10 cellular contexts compared by ENCODE assay signal in genomic region chr20:44896583-44896982, GRCh38. TPM values are rescaled to one million over a fixed set of nuclear protein-coding genes. Genes with fewer than 3 reads are reported as not detected.
DNase-seq lines count a peak whose midpoint lies in the region; ATAC-seq and TF ChIP-seq lines count a peak whose summit lies in the region.
"Had no signal": no experiment of that assay in that cellular context is flagged by ENCODE, and none has a peak within 500 bp of the region (broad histone marks: within the 10 kb centered on the region; RNA-seq: fewer than 3 reads in every experiment).

No MANE protein-coding gene starts in this region.

- H3K9me3 ChIP-seq in heart left ventricle (no peaks in the 10 kb centered on the region), right atrium auricular region (no peaks in the 10 kb centered on the region), upper lobe of right lung (no peaks in the 10 kb centered on the region), WERI-Rb-1 (ENCODE audit: severe bottlenecking) (no peaks in the 10 kb centered on the region)

- peak overlapping the region in 6 of 12 donors; percentile 8 to 53 (median 28) for H3K27ac ChIP-seq in heart left ventricle
- H3K27ac ChIP-seq in right atrium auricular region, result no peak overlapping the region
- H3K27ac ChIP-seq in upper lobe of right lung, result peak overlapping the region; percentile 61
- H3K27ac ChIP-seq in WERI-Rb-1, result no peak overlapping the region
- H3K27ac ChIP-seq: KMS-11 had no signal

- H3K9me3 Mint-ChIP-seq in T-cell, result no peaks in the 10 kb centered on the region

- ATAC-seq in heart left ventricle (peak in 3 of 4 donors; percentile 18 to 44 (median 24)), T-cell (replicated peaks in 1 of 4) (no peak), left ventricle myocardium superior (peak; percentile 38), upper lobe of right lung (peak; percentile 53)

- peaks cover 0 to 39% (median 8%) of the 10 kb centered on the region in 9 donors for H3K36me3 ChIP-seq in heart left ventricle
- peaks cover 2% of the 10 kb centered on the region for H3K36me3 ChIP-seq in right atrium auricular region
- peaks cover 6% of the 10 kb centered on the region for H3K36me3 ChIP-seq in upper lobe of right lung
- H3K36me3 ChIP-seq in WERI-Rb-1, result peaks cover 16% of the 10 kb centered on the region

- H3K27me3 ChIP-seq in heart left ventricle, result no peaks in the 10 kb centered on the region
- no peaks in the 10 kb centered on the region for H3K27me3 ChIP-seq in right atrium auricular region
- no peaks in the 10 kb centered on the region for H3K27me3 ChIP-seq in upper lobe of right lung
- H3K27me3 ChIP-seq in WERI-Rb-1 (ENCODE audit: insufficient read depth, low read depth, severe bottlenecking), result no peaks in the 10 kb centered on the region

- H3K27ac Mint-ChIP-seq in T-cell, result peak overlapping the region; percentile 83 to 86

- no peak for TF ChIP-seq POLR2A in heart left ventricle (IDR thresholded peaks at IDR 0.05)

- intact Hi-C loops in heart left ventricle (cut with DNase I) (loop anchor here in 1 of 10 donors (10.0 kb wide), 1 partner anchor 392 kb away; no protein-coding TSS in a partner anchor), left ventricle myocardium superior (cut with micrococcal nuclease) (no loop called here), upper lobe of right lung (cut with DNase I) (no loop called here)

- H3K27me3 Mint-ChIP-seq in T-cell, result no peaks in the 10 kb centered on the region

- H3K4me1 ChIP-seq in heart left ventricle (peaks cover 6 to 90% (median 50%) of the 10 kb centered on the region in 12 donors), right atrium auricular region (peaks cover 0 to 62% of the 10 kb centered on the region in 2 donors), upper lobe of right lung (peaks cover 74% of the 10 kb centered on the region)

- H3K4me1 Mint-ChIP-seq in T-cell, result peaks cover 86 to 91% (median 90%) of the 10 kb centered on the region in 3 donors

- DNase-seq in heart left ventricle (no peak), right atrium auricular region (ENCODE audit: low spot score) (no peak), T-cell (no peak), left ventricle myocardium superior (no peak), upper lobe of right lung (no peak), islet precursor cell (no peak), WERI-Rb-1 (no peak), NCI-H446 (lab: John Stamatoyannopoulos, UW) (no peak)
- DNase-seq: NCI-H748 treated with DMSO at 0.1 percent for 48 hours had no signal

- H3K4me3 Mint-ChIP-seq in T-cell, result peak overlapping the region in 2 of 3 donors; percentile 35 to 37

- POLR2A ChIA-PET in T-cell (lab: Charles Lee), result interaction anchor here (0.6 to 0.9 kb wide), 4 partner anchors 8 to 1034 kb away, joined by 3 to 5 read pairs (median 3); no protein-coding TSS in a partner anchor

- H3K4me3 ChIP-seq in heart left ventricle (peak overlapping the region in 2 of 12 donors; percentile 2 to 9), right atrium auricular region (no peak overlapping the region), upper lobe of right lung (no peak overlapping the region), WERI-Rb-1 (ENCODE audit: low read depth, low read length) (no peak overlapping the region)

- 44 to 84% (median 70%) methylated on average over 1 of the region's 1 CpG for WGBS in heart left ventricle, 4 donors

- CTCF ChIA-PET in T-cell (lab: Charles Lee), result interaction anchor here (0.7 to 1.4 kb wide), 2 partner anchors 9 to 694 kb away, joined by 3 to 4 read pairs; no protein-coding TSS in a partner anchor

- no peak for TF ChIP-seq CTCF in heart left ventricle (IDR thresholded peaks at IDR 0.05)
- TF ChIP-seq CTCF in right atrium auricular region (IDR thresholded peaks at IDR 0.05), result no peak
- no peak for TF ChIP-seq CTCF in upper lobe of right lung (IDR thresholded peaks at IDR 0.05)
- TF ChIP-seq CTCF in WERI-Rb-1 (IDR thresholded peaks at IDR 0.05; ENCODE audit: low read depth, low read length), result no peak

- peaks cover 34% of the 10 kb centered on the region for H3K36me3 Mint-ChIP-seq in T-cell

RNA-seq across cellular contexts. Expression of gene YWHAB, which starts 11.1 kb away (rescaled TPM):
- 100 to 1,000 TPM in 6 of 9 donors, 10 to 100 TPM in 3; 70.8 to 160 (median 120) TPM for total RNA-seq in heart left ventricle
- polyA plus RNA-seq in heart left ventricle, result 100 to 1,000 TPM in 1 of 2 donors, 10 to 100 TPM in 1; 32.2 to 154 TPM
- 10 to 100 TPM; 75.9 to 78.5 TPM for total RNA-seq in right atrium auricular region
- 100 to 1,000 TPM; 198 to 233 (median 205) TPM for total RNA-seq in T-cell
- 108 TPM for total RNA-seq in left ventricle myocardium superior
- total RNA-seq in upper lobe of right lung, result 185 TPM

RNA-seq across cellular contexts. Expression of gene PABPC1L, which starts 13.3 kb away (rescaled TPM):
- total RNA-seq in heart left ventricle, result 1 to 10 TPM in 8 of 9 donors, under 1 TPM in 1; 0.58 to 5.9 (median 2.3) TPM
- polyA plus RNA-seq in heart left ventricle, result 1 to 10 TPM; 2.8 to 3.1 TPM
- total RNA-seq in right atrium auricular region, result 1 to 10 TPM; 1.5 to 2.3 TPM
- 10 to 100 TPM; 45.6 to 66.2 (median 58.2) TPM for total RNA-seq in T-cell
- total RNA-seq in left ventricle myocardium superior, result 2.7 TPM
- total RNA-seq in upper lobe of right lung, result 46.4 TPM

Comparison
In these comparisons a context has a peak if more than half of its experiments do, and no peak if none do; other contexts are left out.
1. ATAC-seq: peak in heart left ventricle (3 of 4), left ventricle myocardium superior (single experiment) and upper lobe of right lung (single experiment); none in T-cell (0 of 4).